In the genomic region with DNA sequence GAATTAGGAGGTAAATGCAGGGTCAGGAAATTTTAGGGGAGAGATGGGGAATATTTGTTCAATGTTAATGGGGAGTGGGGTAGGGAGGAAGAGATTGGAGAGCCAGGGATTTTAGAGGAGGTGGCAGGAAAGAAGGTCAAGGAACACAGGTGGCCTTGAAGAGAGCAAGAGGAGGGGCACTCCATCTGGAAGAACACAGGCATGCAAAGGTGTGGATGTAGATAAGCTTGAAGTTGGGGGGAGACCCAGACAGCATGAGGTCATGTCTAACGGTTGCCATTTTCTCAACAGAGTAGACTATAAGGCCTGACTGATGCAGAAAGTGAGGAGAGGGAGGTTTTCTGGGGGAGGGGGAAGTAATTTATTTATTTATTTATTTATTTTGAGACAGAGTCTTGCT, we compare ENCODE assay signal across 34 cellular contexts.
"Had no signal": no experiment of that assay in that cellular context is flagged by ENCODE, and none has a peak within 500 bp of the region (broad histone marks: within the 10 kb centered on the region; RNA-seq: fewer than 3 reads in every experiment).

No MANE protein-coding gene starts in this region.

- H3K4me3 Mint-ChIP-seq: activated B cell treated with CpG ODN at 0.5 μM for 24 hours; activated CD4-positive, alpha-beta memory T cell treated with anti-CD3 and anti-CD28 coated beads for 36 hours; activated CD4-positive, alpha-beta T cell treated with anti-CD3 and anti-CD28 coated beads, Interleukin-2, amount 10 ng/mL, durations not matched to agents 24 days and 14 days; activated CD8-positive, alpha-beta T cell treated with anti-CD3 and anti-CD28 coated beads for 36 hours; activated naive CD4-positive, alpha-beta T cell treated with anti-CD3 and anti-CD28 coated beads for 36 hours; activated naive CD8-positive, alpha-beta T cell treated with anti-CD3 and anti-CD28 coated beads for 36 hours; activated T-cell treated with anti-CD3 and anti-CD28 coated beads, Interleukin-2, amount 50 U/mL, for 4 hours; activated T-cell treated with anti-CD3 and anti-CD28 coated beads, Interleukin-2, amount 50 U/mL, for 72 hours; activated T-helper 1 cell treated with anti-CD3 and anti-CD28 coated beads, Interleukin-12 subunit alpha, Interleukin-12 subunit beta, Interleukin-2, Interleukin-4 antibody, amounts not matched to agents 30 ng/mL and 10 ng/mL and 1 ng/mL, durations not matched to agents 14 hours and 24 hours and 36 hours; activated T-helper 17 cell treated with anti-CD3 and anti-CD28 coated beads, Interleukin-2, amount 50 U/mL, for 72 hours; T-cell; T-helper 17 cell had no signal

- DNase-seq: activated B cell treated with CpG ODN at 0.5 μM for 24 hours; activated CD4-positive, alpha-beta memory T cell treated with anti-CD3 and anti-CD28 coated beads for 36 hours; activated CD4-positive, alpha-beta T cell treated with anti-CD3 and anti-CD28 coated beads for 4 hours; activated CD4-positive, alpha-beta T cell treated with anti-CD3 and anti-CD28 coated beads, Interleukin-2, amount 10 ng/mL, durations not matched to agents 24 days and 14 days; activated CD4-positive, alpha-beta T cell treated with anti-CD3 and anti-CD28 coated beads, Interleukin-2, amount 50 U/mL, for 1 hour; activated CD4-positive, alpha-beta T cell treated with anti-CD3 and anti-CD28 coated beads, Interleukin-2, amount 50 U/mL, for 4 hours; activated CD4-positive, CD25-positive, alpha-beta regulatory T cell treated with anti-CD3 and anti-CD28 coated beads, Interleukin-2, amount 50 U/mL, for 72 hours; activated CD8-positive, alpha-beta memory T cell treated with anti-CD3 and anti-CD28 coated beads, Interleukin-2, amount 50 U/mL, for 4 hours; activated CD8-positive, alpha-beta T cell treated with anti-CD3 and anti-CD28 coated beads for 36 hours; activated effector memory CD4-positive, alpha-beta T cell treated with anti-CD3 and anti-CD28 coated beads, Interleukin-2, amount 50 U/mL, for 16 hours; activated gamma-delta T cell treated with Interleukin-2 at 50 U/mL for 16 hours; activated naive CD4-positive, alpha-beta T cell; activated naive CD4-positive, alpha-beta T cell treated with anti-CD3 and anti-CD28 coated beads for 36 hours; activated naive CD4-positive, alpha-beta T cell treated with anti-CD3 and anti-CD28 coated beads, Interleukin-2, amount 50 U/mL, for 16 hours; activated naive CD8-positive, alpha-beta T cell treated with anti-CD3 and anti-CD28 coated beads for 36 hours; activated T-cell treated with anti-CD3 and anti-CD28 coated beads for 4 hours; activated T-cell treated with anti-CD3 and anti-CD28 coated beads, Interleukin-2, amount 50 U/mL, for 1 hour; activated T-cell treated with anti-CD3 and anti-CD28 coated beads, Interleukin-2, amount 50 U/mL, for 4 hours; activated T-cell treated with anti-CD3 and anti-CD28 coated beads, Interleukin-2, amount 50 U/mL, for 72 hours; adrenal gland; amniotic stem cell; aorta; body of pancreas; brain microvascular endothelial cell; central memory CD4-positive, alpha-beta T cell; cerebellar nuclear complex; T-cell; T-helper 17 cell; T-helper 9 cell; WERI-Rb-1 had no signal

- ATAC-seq: activated CD8-positive, alpha-beta T cell treated with anti-CD3 and anti-CD28 coated beads for 36 hours; activated naive CD4-positive, alpha-beta T cell treated with anti-CD3 and anti-CD28 coated beads, Interleukin-2, amount 50 U/mL, for 72 hours; activated T-cell treated with anti-CD3 and anti-CD28 coated beads, Interleukin-2, amount 50 U/mL, for 4 hours; activated T-cell treated with anti-CD3 and anti-CD28 coated beads, Interleukin-2, amount 50 U/mL, for 72 hours; activated T-helper 17 cell treated with anti-CD3 and anti-CD28 coated beads, Interleukin-2, amount 50 U/mL, for 72 hours; body of pancreas; T-cell; T-helper 17 cell had no signal

- H3K27ac ChIP-seq: adrenal gland, body of pancreas, brain microvascular endothelial cell, breast epithelium, WERI-Rb-1 had no signal

- H3K9me3 Mint-ChIP-seq: activated B cell treated with CpG ODN at 0.5 μM for 24 hours; activated CD4-positive, alpha-beta memory T cell treated with anti-CD3 and anti-CD28 coated beads for 36 hours; activated CD4-positive, alpha-beta T cell treated with anti-CD3 and anti-CD28 coated beads, Interleukin-2, amount 10 ng/mL, durations not matched to agents 24 days and 14 days; activated CD8-positive, alpha-beta T cell treated with anti-CD3 and anti-CD28 coated beads for 36 hours; activated naive CD4-positive, alpha-beta T cell treated with anti-CD3 and anti-CD28 coated beads for 36 hours; activated naive CD4-positive, alpha-beta T cell treated with anti-CD3 and anti-CD28 coated beads, Interleukin-2, amount 50 U/mL, for 72 hours; activated naive CD8-positive, alpha-beta T cell treated with anti-CD3 and anti-CD28 coated beads for 36 hours; activated T-cell treated with anti-CD3 and anti-CD28 coated beads, Interleukin-2, amount 50 U/mL, for 4 hours; activated T-cell treated with anti-CD3 and anti-CD28 coated beads, Interleukin-2, amount 50 U/mL, for 72 hours; activated T-helper 1 cell treated with anti-CD3 and anti-CD28 coated beads, Interleukin-12 subunit alpha, Interleukin-12 subunit beta, Interleukin-2, Interleukin-4 antibody, amounts not matched to agents 30 ng/mL and 10 ng/mL and 1 ng/mL, durations not matched to agents 14 hours and 24 hours and 36 hours; activated T-helper 17 cell treated with anti-CD3 and anti-CD28 coated beads, Interleukin-2, amount 50 U/mL, for 72 hours; T-cell had no signal

- H3K4me1 Mint-ChIP-seq: activated B cell treated with CpG ODN at 0.5 μM for 24 hours; activated CD4-positive, alpha-beta T cell treated with anti-CD3 and anti-CD28 coated beads, Interleukin-2, amount 10 ng/mL, durations not matched to agents 24 days and 14 days; activated naive CD8-positive, alpha-beta T cell treated with anti-CD3 and anti-CD28 coated beads for 36 hours; activated T-helper 17 cell treated with anti-CD3 and anti-CD28 coated beads, Interleukin-2, amount 50 U/mL, for 72 hours; T-cell; T-helper 17 cell had no signal

- H3K9me3 ChIP-seq: adrenal gland, body of pancreas, breast epithelium had no signal

- H3K27me3 ChIP-seq: adrenal gland, body of pancreas, brain microvascular endothelial cell, breast epithelium had no signal

- H3K27ac Mint-ChIP-seq: activated B cell treated with CpG ODN at 0.5 μM for 24 hours; activated CD4-positive, alpha-beta memory T cell treated with anti-CD3 and anti-CD28 coated beads for 36 hours; activated CD4-positive, alpha-beta T cell treated with anti-CD3 and anti-CD28 coated beads, Interleukin-2, amount 10 ng/mL, durations not matched to agents 24 days and 14 days; activated CD8-positive, alpha-beta T cell treated with anti-CD3 and anti-CD28 coated beads for 36 hours; activated naive CD4-positive, alpha-beta T cell treated with anti-CD3 and anti-CD28 coated beads for 36 hours; activated naive CD4-positive, alpha-beta T cell treated with anti-CD3 and anti-CD28 coated beads, Interleukin-2, amount 50 U/mL, for 72 hours; activated naive CD8-positive, alpha-beta T cell treated with anti-CD3 and anti-CD28 coated beads for 36 hours; activated T-cell treated with anti-CD3 and anti-CD28 coated beads, Interleukin-2, amount 50 U/mL, for 72 hours; activated T-helper 1 cell treated with anti-CD3 and anti-CD28 coated beads, Interleukin-12 subunit alpha, Interleukin-12 subunit beta, Interleukin-2, Interleukin-4 antibody, amounts not matched to agents 30 ng/mL and 10 ng/mL and 1 ng/mL, durations not matched to agents 14 hours and 24 hours and 36 hours; activated T-helper 17 cell treated with anti-CD3 and anti-CD28 coated beads, Interleukin-2, amount 50 U/mL, for 72 hours; T-cell; T-helper 17 cell had no signal

- H3K36me3 Mint-ChIP-seq: activated CD4-positive, alpha-beta memory T cell treated with anti-CD3 and anti-CD28 coated beads for 36 hours; activated naive CD4-positive, alpha-beta T cell treated with anti-CD3 and anti-CD28 coated beads, Interleukin-2, amount 50 U/mL, for 72 hours; activated naive CD8-positive, alpha-beta T cell treated with anti-CD3 and anti-CD28 coated beads for 36 hours; T-cell had no signal
